8 cellular contexts compared by ENCODE assay signal in genomic region chr12:9869307-9870161, GRCh38. TPM values are rescaled to one million over a fixed set of nuclear protein-coding genes. Genes with fewer than 3 reads are reported as not detected.
DNase-seq lines count a peak whose midpoint lies in the region; ATAC-seq and TF ChIP-seq lines count a peak whose summit lies in the region.

Gene CLEC2B, minus strand, starts transcription at chr12:9869354.

- CTCF ChIA-PET in activated CD8-positive, alpha-beta memory T cell treated with anti-CD3 and anti-CD28 coated beads, Interleukin-2, amount 10 ng/mL, durations not matched to agents 7 days and 5 days (lab: Charles Lee): interaction anchor here (0.7 to 2.4 kb wide), 7 partner anchors 16 to 127 kb away, joined by 3 to 8 read pairs (median 4); no protein-coding TSS in a partner anchor
- CTCF ChIA-PET in activated CD8-positive, alpha-beta T cell treated with anti-CD3 and anti-CD28 coated beads, Interleukin-2, amount 10 ng/mL, durations not matched to agents 7 days and 5 days (lab: Charles Lee): interaction anchor here (0.6 to 4.8 kb wide), 8 partner anchors 18 to 127 kb away, joined by 3 to 38 read pairs (median 5); partner anchors contain the start of gene CD69

- peak within 1 kb of the TSS; percentile 7; the same call in 1 of the 2 replicates for H3K4me3 ChIP-seq in HUES48 (ENCODE audit: low read depth, low read length)

- peak; percentile 65 for ATAC-seq in activated CD8-positive, alpha-beta memory T cell treated with anti-CD3 and anti-CD28 coated beads, Interleukin-2, amount 10 ng/mL, durations not matched to agents 7 days and 5 days
- ATAC-seq in activated CD8-positive, alpha-beta T cell treated with anti-CD3 and anti-CD28 coated beads, Interleukin-2, amount 10 ng/mL, durations not matched to agents 7 days and 5 days: peak; percentile 55

- H3K27me3 Mint-ChIP-seq in activated CD8-positive, alpha-beta memory T cell treated with anti-CD3 and anti-CD28 coated beads, Interleukin-2, amount 10 ng/mL, durations not matched to agents 7 days and 5 days: no peaks in the 10 kb centered on the region
- H3K27me3 Mint-ChIP-seq in activated CD8-positive, alpha-beta T cell treated with anti-CD3 and anti-CD28 coated beads, Interleukin-2, amount 10 ng/mL, durations not matched to agents 7 days and 5 days (ENCODE audit: low read depth): no peaks in the 10 kb centered on the region
- H3K27me3 Mint-ChIP-seq in progenitor cell of endocrine pancreas: peaks cover 6% of the 10 kb centered on the region

- H3K9me3 ChIP-seq in HUES48 (ENCODE audit: control insufficient read depth, insufficient read depth, low read length): no peaks in the 10 kb centered on the region

- DNase-seq in activated CD8-positive, alpha-beta memory T cell treated with anti-CD3 and anti-CD28 coated beads, Interleukin-2, amount 10 ng/mL, durations not matched to agents 7 days and 5 days: peak; percentile 58
- no peak for DNase-seq in activated CD8-positive, alpha-beta memory T cell treated with anti-CD3 and anti-CD28 coated beads, Interleukin-2, amount 50 U/mL, for 48 hours
- DNase-seq in activated CD8-positive, alpha-beta T cell treated with anti-CD3 and anti-CD28 coated beads, Interleukin-2, amount 10 ng/mL, durations not matched to agents 7 days and 5 days: peak; percentile 58
- peak; percentile 44 for DNase-seq in fibroblast of the conjunctiva (ENCODE audit: low read depth)
- no peak for DNase-seq in progenitor cell of endocrine pancreas (ENCODE audit: low spot score, unreplicated experiment)
- no peak for DNase-seq in anterior cingulate cortex (lab: John Stamatoyannopoulos, UW)
- no peak for DNase-seq in GF-D8 (lab: John Stamatoyannopoulos, UW)

- H3K4me3 Mint-ChIP-seq in activated CD8-positive, alpha-beta memory T cell treated with anti-CD3 and anti-CD28 coated beads, Interleukin-2, amount 10 ng/mL, durations not matched to agents 7 days and 5 days: peak within 1 kb of the TSS; percentile 85
- H3K4me3 Mint-ChIP-seq in activated CD8-positive, alpha-beta T cell treated with anti-CD3 and anti-CD28 coated beads, Interleukin-2, amount 10 ng/mL, durations not matched to agents 7 days and 5 days: peak within 1 kb of the TSS; percentile 79
- H3K4me3 Mint-ChIP-seq in progenitor cell of endocrine pancreas (ENCODE audit: low read depth): no peak within 1 kb of the TSS

- no peaks in the 10 kb centered on the region for H3K36me3 ChIP-seq in HUES48 (ENCODE audit: control insufficient read depth, insufficient read depth, low read length)

- H3K4me1 ChIP-seq in HUES48 (ENCODE audit: control insufficient read depth, insufficient read depth, low read length): peaks cover 24% of the 10 kb centered on the region

- TF ChIP-seq CTCF in progenitor cell of endocrine pancreas (IDR thresholded peaks at IDR 0.05; ENCODE audit: unreplicated experiment): no peak

- peak within 1 kb of the TSS; percentile 89 for H3K27ac Mint-ChIP-seq in activated CD8-positive, alpha-beta memory T cell treated with anti-CD3 and anti-CD28 coated beads, Interleukin-2, amount 10 ng/mL, durations not matched to agents 7 days and 5 days
- H3K27ac Mint-ChIP-seq in activated CD8-positive, alpha-beta T cell treated with anti-CD3 and anti-CD28 coated beads, Interleukin-2, amount 10 ng/mL, durations not matched to agents 7 days and 5 days: peak within 1 kb of the TSS; percentile 91
- H3K27ac Mint-ChIP-seq in progenitor cell of endocrine pancreas: peak within 1 kb of the TSS; percentile 4

- POLR2A ChIA-PET in activated CD8-positive, alpha-beta T cell treated with anti-CD3 and anti-CD28 coated beads, Interleukin-2, amount 10 ng/mL, durations not matched to agents 7 days and 5 days (lab: Charles Lee): interaction anchor here (0.6 to 7.6 kb wide), 20 partner anchors 37 to 688 kb away, joined by 3 to 251 read pairs (median 4); partner anchors contain the start of genes CD69, CLEC2D and GABARAPL1

- no peak within 1 kb of the TSS for H3K9ac ChIP-seq in HUES48 (ENCODE audit: low read depth, low read length)

- no peaks in the 10 kb centered on the region for H3K9me3 Mint-ChIP-seq in activated CD8-positive, alpha-beta memory T cell treated with anti-CD3 and anti-CD28 coated beads, Interleukin-2, amount 10 ng/mL, durations not matched to agents 7 days and 5 days (ENCODE audit: low read depth)
- H3K9me3 Mint-ChIP-seq in activated CD8-positive, alpha-beta T cell treated with anti-CD3 and anti-CD28 coated beads, Interleukin-2, amount 10 ng/mL, durations not matched to agents 7 days and 5 days (ENCODE audit: insufficient read depth): no peaks in the 10 kb centered on the region
- H3K9me3 Mint-ChIP-seq in progenitor cell of endocrine pancreas (ENCODE audit: low read depth): no peaks in the 10 kb centered on the region

- H3K36me3 Mint-ChIP-seq in activated CD8-positive, alpha-beta memory T cell treated with anti-CD3 and anti-CD28 coated beads, Interleukin-2, amount 10 ng/mL, durations not matched to agents 7 days and 5 days: peaks cover 19% of the 10 kb centered on the region
- H3K36me3 Mint-ChIP-seq in activated CD8-positive, alpha-beta T cell treated with anti-CD3 and anti-CD28 coated beads, Interleukin-2, amount 10 ng/mL, durations not matched to agents 7 days and 5 days (ENCODE audit: low read depth): peaks cover 27% of the 10 kb centered on the region
- no peaks in the 10 kb centered on the region for H3K36me3 Mint-ChIP-seq in progenitor cell of endocrine pancreas (ENCODE audit: insufficient read depth)

- no peak within 1 kb of the TSS for H3K27ac ChIP-seq in HUES48 (ENCODE audit: low read depth, low read length)

- no peaks in the 10 kb centered on the region for H3K27me3 ChIP-seq in HUES48 (ENCODE audit: control insufficient read depth, insufficient read depth, low read length)

- peaks cover 14% of the 10 kb centered on the region for H3K4me1 Mint-ChIP-seq in activated CD8-positive, alpha-beta memory T cell treated with anti-CD3 and anti-CD28 coated beads, Interleukin-2, amount 10 ng/mL, durations not matched to agents 7 days and 5 days
- peaks cover 22% of the 10 kb centered on the region for H3K4me1 Mint-ChIP-seq in activated CD8-positive, alpha-beta T cell treated with anti-CD3 and anti-CD28 coated beads, Interleukin-2, amount 10 ng/mL, durations not matched to agents 7 days and 5 days (ENCODE audit: low read depth)
- peaks cover 9% of the 10 kb centered on the region for H3K4me1 Mint-ChIP-seq in progenitor cell of endocrine pancreas (ENCODE audit: low read depth)

RNA-seq across cellular contexts. Expression of gene CLEC2B, which starts in this region (rescaled TPM):
- total RNA-seq in activated CD8-positive, alpha-beta memory T cell treated with anti-CD3 and anti-CD28 coated beads, Interleukin-2, amount 10 ng/mL, durations not matched to agents 7 days and 5 days: 10 to 100 TPM; 55.1 to 55.3 TPM
- 10 to 100 TPM; 55.2 to 58.8 TPM for total RNA-seq in activated CD8-positive, alpha-beta T cell treated with anti-CD3 and anti-CD28 coated beads, Interleukin-2, amount 10 ng/mL, durations not matched to agents 7 days and 5 days
- not detected in 2 replicates for total RNA-seq in progenitor cell of endocrine pancreas

Comparison
In these comparisons a context has a peak if more than half of its experiments do, and no peak if none do; other contexts are left out.
1. RNA of gene CLEC2B (total RNA-seq): 55.2 to 58.8 TPM in activated CD8-positive, alpha-beta T cell treated with anti-CD3 and anti-CD28 coated beads, Interleukin-2, amount 10 ng/mL, durations not matched to agents 7 days and 5 days and 55.1 to 55.3 TPM in activated CD8-positive, alpha-beta memory T cell treated with anti-CD3 and anti-CD28 coated beads, Interleukin-2, amount 10 ng/mL, durations not matched to agents 7 days and 5 days; not detected in progenitor cell of endocrine pancreas; every median in the first group is over 10 times any median in the second.
2. DNase-seq: peak in activated CD8-positive, alpha-beta memory T cell treated with anti-CD3 and anti-CD28 coated beads, Interleukin-2, amount 10 ng/mL, durations not matched to agents 7 days and 5 days (single experiment), activated CD8-positive, alpha-beta T cell treated with anti-CD3 and anti-CD28 coated beads, Interleukin-2, amount 10 ng/mL, durations not matched to agents 7 days and 5 days (single experiment) and fibroblast of the conjunctiva (single experiment); none in activated CD8-positive, alpha-beta memory T cell treated with anti-CD3 and anti-CD28 coated beads, Interleukin-2, amount 50 U/mL, for 48 hours (single experiment), progenitor cell of endocrine pancreas (single experiment), anterior cingulate cortex (0 of 58) and GF-D8 (single experiment).
3. H3K27ac Mint-ChIP-seq: peak in every context shown above with its lines; median percentile 91 in activated CD8-positive, alpha-beta T cell treated with anti-CD3 and anti-CD28 coated beads, Interleukin-2, amount 10 ng/mL, durations not matched to agents 7 days and 5 days; 89 in activated CD8-positive, alpha-beta memory T cell treated with anti-CD3 and anti-CD28 coated beads, Interleukin-2, amount 10 ng/mL, durations not matched to agents 7 days and 5 days; 4 in progenitor cell of endocrine pancreas.